In the genomic region with DNA sequence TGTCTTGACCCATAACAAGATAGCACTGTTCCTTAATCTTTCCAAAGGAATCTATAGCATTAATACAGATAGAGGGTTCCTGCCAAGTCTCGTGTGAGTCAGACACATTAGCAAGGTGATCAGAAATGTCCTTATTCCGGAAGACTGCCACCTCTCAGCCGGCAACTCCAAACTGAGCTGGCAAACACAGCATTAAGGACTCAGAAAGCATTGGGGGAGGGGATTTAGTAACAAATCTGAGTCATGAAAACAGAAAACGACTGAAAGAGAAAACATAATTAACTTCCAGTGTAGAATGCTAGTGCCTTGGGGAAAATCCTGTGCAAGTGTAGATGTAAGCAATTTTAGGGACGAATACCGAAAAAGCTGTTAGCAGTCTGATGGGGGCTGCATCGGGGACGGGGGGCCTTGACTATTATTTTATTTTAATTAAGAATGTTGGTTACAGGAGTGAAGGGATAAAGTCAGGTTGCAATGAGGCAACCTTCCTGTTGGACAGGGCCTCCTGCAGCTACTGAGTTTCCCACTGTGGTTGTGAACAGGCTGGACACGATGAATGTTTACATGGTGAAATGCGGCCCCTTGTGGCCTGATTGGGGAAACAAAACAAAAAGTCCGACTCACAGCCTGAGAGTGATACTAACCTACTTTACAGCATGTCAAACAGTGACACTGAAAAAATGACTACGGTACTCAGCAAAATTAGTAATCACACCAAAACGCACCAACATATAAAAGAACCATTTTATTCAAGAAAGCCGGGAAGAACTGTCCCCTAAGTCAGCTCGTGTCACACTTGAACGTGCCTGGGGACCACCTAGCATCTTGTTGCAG, we compare ENCODE assay signal across 1 cellular context.
A peak's percentile ranks its signal among the peaks of the same experiment; 100 is the strongest.
TF ChIP-seq lines count a peak whose summit lies in the region.

No MANE protein-coding gene starts in this region.

TF ChIP-seq in HepG2, 621 proteins besides CTCF, POLR2A, EP300 and RAD21 (continued from another document and continues in another):
- TF ChIP-seq MLXIP (CRISPR knock-in tag; IDR thresholded peaks at IDR 0.05; ENCODE audit: borderline replicate concordance) (no peak), MLX (CRISPR knock-in tag; IDR thresholded peaks at IDR 0.05) (no peak), HNRNPUL1 (IDR thresholded peaks at IDR 0.05; ENCODE audit: low read depth, low read length) (no peak), CBX1 (IDR thresholded peaks at IDR 0.05; ENCODE audit: low read depth) (no peak), ZNF747 (CRISPR knock-in tag; IDR thresholded peaks at IDR 0.05; ENCODE audit: borderline replicate concordance) (no peak), YY1 (IDR thresholded peaks at IDR 0.05; ENCODE audit: insufficient read depth, insufficient replicate concordance, low read depth, low read length) (no peak), ZNF672 (CRISPR knock-in tag; IDR thresholded peaks at IDR 0.05) (no peak), MAFG (CRISPR knock-in tag; IDR thresholded peaks at IDR 0.05) (no peak), ZNF616 (CRISPR knock-in tag; IDR thresholded peaks at IDR 0.05; ENCODE audit: low read depth) (no peak), ELF1 (CRISPR knock-in tag; IDR thresholded peaks at IDR 0.05) (no peak), CENPT (CRISPR knock-in tag; IDR thresholded peaks at IDR 0.05; ENCODE audit: low read depth) (no peak), FOXO1 (CRISPR knock-in tag; IDR thresholded peaks at IDR 0.05) (0 out of 2 replicates have a peak, but pooled peaks have one; percentile 34), ZNF629 (CRISPR knock-in tag; conservative IDR thresholded peaks at IDR 0.05) (no peak), ZNF784 (CRISPR knock-in tag; IDR thresholded peaks at IDR 0.05; ENCODE audit: borderline replicate concordance) (no peak), STAG1 (CRISPR knock-in tag; IDR thresholded peaks at IDR 0.05) (peak; percentile 98), ZNF710 (CRISPR knock-in tag; IDR thresholded peaks at IDR 0.05; ENCODE audit: borderline replicate concordance) (no peak), FOXA3 (CRISPR knock-in tag; IDR thresholded peaks at IDR 0.05) (peak; percentile 47; the same call in 1 of the 2 replicates), KLF15 (CRISPR knock-in tag; IDR thresholded peaks at IDR 0.05; ENCODE audit: borderline replicate concordance) (no peak), SMC3 (IDR thresholded peaks at IDR 0.05; ENCODE audit: low read length) (peak; percentile 93), ZNF232 (CRISPR knock-in tag; IDR thresholded peaks at IDR 0.05; ENCODE audit: borderline replicate concordance) (no peak), PAX8 (CRISPR knock-in tag; IDR thresholded peaks at IDR 0.05; ENCODE audit: borderline replicate concordance) (no peak), ZNF552 (CRISPR knock-in tag; IDR thresholded peaks at IDR 0.05; ENCODE audit: borderline replicate concordance) (no peak), ARNT (IDR thresholded peaks at IDR 0.05) (no peak), MEIS2 (CRISPR knock-in tag; IDR thresholded peaks at IDR 0.05) (no peak), RNF2 (conservative IDR thresholded peaks at IDR 0.05; ENCODE audit: low read depth) (no peak), ZNF547 (CRISPR knock-in tag; IDR thresholded peaks at IDR 0.05) (no peak), ZNF564 (CRISPR knock-in tag; IDR thresholded peaks at IDR 0.05) (no peak), GATA4 (IDR thresholded peaks at IDR 0.05; ENCODE audit: borderline replicate concordance, low read depth) (no peak), ZNF251 (CRISPR knock-in tag; IDR thresholded peaks at IDR 0.05) (no peak), ZBTB25 (CRISPR knock-in tag; IDR thresholded peaks at IDR 0.05) (no peak), ZNF460 (CRISPR knock-in tag; IDR thresholded peaks at IDR 0.05; ENCODE audit: borderline replicate concordance) (no peak), PREB (CRISPR knock-in tag; IDR thresholded peaks at IDR 0.05) (no peak), ZNF558 (CRISPR knock-in tag; IDR thresholded peaks at IDR 0.05; ENCODE audit: borderline replicate concordance) (no peak), FOXM1 (CRISPR knock-in tag; IDR thresholded peaks at IDR 0.05) (no peak), ZNF441 (CRISPR knock-in tag; IDR thresholded peaks at IDR 0.05; ENCODE audit: borderline replicate concordance) (no peak), ATF3 (CRISPR knock-in tag; IDR thresholded peaks at IDR 0.05) (no peak)
- TF ChIP-seq, protein P1, sequence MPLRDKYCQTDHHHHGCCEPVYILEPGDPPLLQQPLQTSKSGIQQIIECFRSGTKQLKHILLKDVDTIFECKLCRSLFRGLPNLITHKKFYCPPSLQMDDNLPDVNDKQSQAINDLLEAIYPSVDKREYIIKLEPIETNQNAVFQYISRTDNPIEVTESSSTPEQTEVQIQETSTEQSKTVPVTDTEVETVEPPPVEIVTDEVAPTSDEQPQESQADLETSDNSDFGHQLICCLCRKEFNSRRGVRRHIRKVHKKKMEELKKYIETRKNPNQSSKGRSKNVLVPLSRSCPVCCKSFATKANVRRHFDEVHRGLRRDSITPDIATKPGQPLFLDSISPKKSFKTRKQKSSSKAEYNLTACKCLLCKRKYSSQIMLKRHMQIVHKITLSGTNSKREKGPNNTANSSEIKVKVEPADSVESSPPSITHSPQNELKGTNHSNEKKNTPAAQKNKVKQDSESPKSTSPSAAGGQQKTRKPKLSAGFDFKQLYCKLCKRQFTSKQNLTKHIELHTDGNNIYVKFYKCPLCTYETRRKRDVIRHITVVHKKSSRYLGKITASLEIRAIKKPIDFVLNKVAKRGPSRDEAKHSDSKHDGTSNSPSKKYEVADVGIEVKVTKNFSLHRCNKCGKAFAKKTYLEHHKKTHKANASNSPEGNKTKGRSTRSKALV (CRISPR knock-in tag; IDR thresholded peaks at IDR 0.05) = no peak
- TF ChIP-seq, protein P2, sequence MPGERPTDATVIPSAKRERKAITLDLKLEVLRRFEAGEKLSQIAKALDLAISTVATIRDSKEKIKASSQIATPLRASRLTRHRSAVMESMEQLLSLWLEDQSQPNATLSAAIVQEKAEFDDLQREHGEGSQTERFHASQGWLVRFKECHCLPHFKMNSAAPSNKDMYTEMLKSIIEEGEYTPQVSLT (CRISPR knock-in tag; IDR thresholded peaks at IDR 0.05; ENCODE audit: borderline replicate concordance, low read depth) = no peak
